16 cellular contexts compared by ENCODE assay signal in the genomic region with DNA sequence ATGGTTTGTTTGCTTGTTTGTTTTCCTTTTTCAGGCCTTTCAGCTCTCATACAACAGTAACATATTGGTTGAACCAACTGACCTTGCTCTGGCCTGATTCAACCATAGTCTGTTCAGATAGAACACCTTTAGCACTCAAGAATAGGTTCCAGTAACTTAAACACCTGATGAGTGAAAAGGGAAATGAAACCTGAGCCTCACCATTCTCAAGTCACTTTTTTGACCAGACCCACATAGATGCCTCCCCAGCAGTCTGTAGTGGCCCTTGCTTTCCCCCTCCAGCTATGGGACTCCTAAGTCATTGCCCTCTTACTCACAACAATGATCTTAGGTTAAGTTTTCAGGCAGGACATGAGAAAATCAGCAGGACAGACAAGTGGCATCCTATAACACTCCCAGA.
A peak's percentile ranks its signal among the peaks of the same experiment; 100 is the strongest.
DNase-seq lines count a peak whose midpoint lies in the region; ATAC-seq, FAIRE-seq and TF ChIP-seq lines count a peak whose summit lies in the region.
"Had no signal": no experiment of that assay in that cellular context is flagged by ENCODE, and none has a peak within 500 bp of the region (broad histone marks: within the 10 kb centered on the region; RNA-seq: fewer than 3 reads in every experiment).

No MANE protein-coding gene starts in this region.

- H3K9me3 ChIP-seq in left lung, result no peaks in the 10 kb centered on the region
- H3K9me3 ChIP-seq in HepG2 (ENCODE audit: low read length), result no peaks in the 10 kb centered on the region
- H3K9me3 ChIP-seq: heart left ventricle, left ventricle myocardium inferior, SJCRH30, tibial artery had no signal

- CTCF ChIA-PET in HepG2 (lab: Yijun Ruan, JAX; ENCODE audit: low intra/inter-chr PET ratio, low total read pairs), result interaction anchor here (1.5 kb wide), 1 partner anchor 146 kb away, joined by 3 read pairs; no protein-coding TSS in a partner anchor

- no peaks in the 10 kb centered on the region for H3K4me1 Mint-ChIP-seq in activated T-helper 17 cell treated with anti-CD3 and anti-CD28 coated beads, Interleukin-2, amount 50 U/mL, for 72 hours
- H3K4me1 Mint-ChIP-seq: CD14-positive monocyte had no signal

- TF ChIP-seq EP300 in HepG2 (IDR thresholded peaks at IDR 0.05; ENCODE audit: low read depth in 2 of 2, low read length in 2 of 2) (no peak), HepG2 (CRISPR knock-in tag; IDR thresholded peaks at IDR 0.05; ENCODE audit: borderline replicate concordance) (no peak)

- ATAC-seq in GM18907 (IDR thresholded peaks at IDR 0.05; ENCODE audit: unreplicated experiment), result peak; percentile 82
- ATAC-seq in GM21723 (IDR thresholded peaks at IDR 0.05; ENCODE audit: unreplicated experiment), result peak; percentile 81
- ATAC-seq in HG03175 (IDR thresholded peaks at IDR 0.05; ENCODE audit: unreplicated experiment), result peak; percentile 71
- ATAC-seq in left lung, result peak; percentile 13
- ATAC-seq in HepG2, result no peak
- no peak for ATAC-seq in activated T-helper 17 cell treated with anti-CD3 and anti-CD28 coated beads, Interleukin-2, amount 50 U/mL, for 72 hours (replicated peaks)

- peaks cover 10% of the 10 kb centered on the region for H3K27me3 Mint-ChIP-seq in activated T-helper 17 cell treated with anti-CD3 and anti-CD28 coated beads, Interleukin-2, amount 50 U/mL, for 72 hours

- no peaks in the 10 kb centered on the region for H3K9me3 Mint-ChIP-seq in activated T-helper 17 cell treated with anti-CD3 and anti-CD28 coated beads, Interleukin-2, amount 50 U/mL, for 72 hours
- H3K9me3 Mint-ChIP-seq: nephron progenitor cell had no signal

- DNase-seq in left lung, result no peak
- DNase-seq in nucleus accumbens (lab: John Stamatoyannopoulos, UW), result no peak
- no peak for DNase-seq in germinal center (ENCODE audit: low spot score)
- DNase-seq in HepG2 (ENCODE audit: low spot score), result no peak
- DNase-seq: activated naive CD4-positive, alpha-beta T cell treated with anti-CD3 and anti-CD28 coated beads for 36 hours; heart left ventricle; KG1; left ventricle myocardium inferior; nephron progenitor cell; tibial artery had no signal

- in situ Hi-C loops in HepG2 (cut with HindIII; ENCODE audit: extremely low pct_ligation_motif_present, low pct_unique_long_range_greater_than_20kb), result no loop called here

- H3K4me2 ChIP-seq in HepG2 (ENCODE audit: low read depth, low read length), result no peak overlapping the region

- no peak for TF ChIP-seq POLR2A in HepG2 (IDR thresholded peaks at IDR 0.05; ENCODE audit: insufficient read depth in 1 of 2, low read depth in 2 of 2, low read length in 2 of 2)

- no peak overlapping the region for H2AFZ ChIP-seq in HepG2 (ENCODE audit: low read length)

- H3K27ac Mint-ChIP-seq in activated T-helper 17 cell treated with anti-CD3 and anti-CD28 coated beads, Interleukin-2, amount 50 U/mL, for 72 hours, result no peak overlapping the region
- H3K27ac Mint-ChIP-seq: activated naive CD4-positive, alpha-beta T cell treated with anti-CD3 and anti-CD28 coated beads for 36 hours; nephron progenitor cell had no signal

- intact Hi-C loops in left lung (cut with DNase I) (no loop called here), HepG2 (cut with micrococcal nuclease; ENCODE audit: unreplicated experiment) (loop anchor here (5.0 to 10.0 kb wide), 3 partner anchors 151 to 366 kb away; partner anchors contain the start of gene MECOM)

- no peaks in the 10 kb centered on the region for H3K36me3 Mint-ChIP-seq in activated T-helper 17 cell treated with anti-CD3 and anti-CD28 coated beads, Interleukin-2, amount 50 U/mL, for 72 hours (ENCODE audit: low read depth)
- H3K36me3 Mint-ChIP-seq: CD14-positive monocyte had no signal

- H3K4me1 ChIP-seq in left lung, result peaks cover 0 to 4% of the 10 kb centered on the region in 2 donors
- no peaks in the 10 kb centered on the region for H3K4me1 ChIP-seq in HepG2 (ENCODE audit: insufficient read depth, low read length)
- H3K4me1 ChIP-seq: tibial artery had no signal

- H4K20me1 ChIP-seq in HepG2 (ENCODE audit: insufficient read depth, low read length), result no peaks in the 10 kb centered on the region

- no peak overlapping the region for H3K4me3 Mint-ChIP-seq in activated T-helper 17 cell treated with anti-CD3 and anti-CD28 coated beads, Interleukin-2, amount 50 U/mL, for 72 hours
- H3K4me3 Mint-ChIP-seq: activated naive CD4-positive, alpha-beta T cell treated with anti-CD3 and anti-CD28 coated beads for 36 hours; CD14-positive monocyte; nephron progenitor cell had no signal

- no peak for FAIRE-seq in HepG2 (lab: Jason Lieb, UNC)

- no peak for TF ChIP-seq CTCF in left lung (IDR thresholded peaks at IDR 0.05)
- TF ChIP-seq CTCF in HepG2 (CRISPR knock-in tag; IDR thresholded peaks at IDR 0.05), result no peak

- H3K27ac ChIP-seq in left lung (no peak overlapping the region), HepG2 (ENCODE audit: extremely low read length, insufficient read depth, low read length) (no peak overlapping the region)
- H3K27ac ChIP-seq: heart left ventricle, left ventricle myocardium inferior, SJCRH30, tibial artery had no signal

- POLR2A ChIA-PET in HepG2 (lab: Yijun Ruan, JAX), result no interaction called here

- H3K79me2 ChIP-seq in HepG2 (ENCODE audit: insufficient read depth, low read length), result no peaks in the 10 kb centered on the region

- no TSS peak for BruUV-seq in HepG2 (replicated peaks; lab: Mats Ljungman, UMichigan)

- no peak overlapping the region for H3K9ac ChIP-seq in HepG2 (ENCODE audit: insufficient read depth, low read depth, low read length)

- H3K36me3 ChIP-seq in left lung (no peaks in the 10 kb centered on the region), HepG2 (replicated peaks in 1 of 2; ENCODE audit: control insufficient read depth in 1 of 2, insufficient read depth in 2 of 2, low read length in 2 of 2) (no peaks in the 10 kb centered on the region)
- H3K36me3 ChIP-seq: heart left ventricle, left ventricle myocardium inferior, SJCRH30, tibial artery had no signal

- H3K27me3 ChIP-seq in left lung (no peaks in the 10 kb centered on the region), HepG2 (ENCODE audit: control insufficient read depth in 1 of 2, insufficient read depth in 2 of 2, low read length in 2 of 2) (no peaks in the 10 kb centered on the region)
- H3K27me3 ChIP-seq: heart left ventricle, SJCRH30, tibial artery had no signal

- no peak for TF ChIP-seq RAD21 in HepG2 (CRISPR knock-in tag; IDR thresholded peaks at IDR 0.05)

- H3K4me3 ChIP-seq in left lung, result no peak overlapping the region
- no peak overlapping the region for H3K4me3 ChIP-seq in HepG2 (replicated peaks in 1 of 3; ENCODE audit: insufficient read depth in 1 of 3, low read depth in 2 of 3, low read length in 3 of 3)
- H3K4me3 ChIP-seq: heart left ventricle, left ventricle myocardium inferior, SJCRH30, tibial artery had no signal

TF ChIP-seq in HepG2, 621 proteins besides CTCF, POLR2A, EP300 and RAD21 (continues in another document):
- no peak for TF ChIP-seq HNRNPK (IDR thresholded peaks at IDR 0.05; ENCODE audit: low read depth, low read length, poor library complexity, severe bottlenecking)
- TF ChIP-seq CREB3 (CRISPR knock-in tag; IDR thresholded peaks at IDR 0.05), result no peak
- TF ChIP-seq HMG20A (CRISPR knock-in tag; IDR thresholded peaks at IDR 0.05; ENCODE audit: borderline replicate concordance), result no peak
- TF ChIP-seq MBNL3 (CRISPR knock-in tag; conservative IDR thresholded peaks at IDR 0.05), result no peak
- no peak for TF ChIP-seq ZNF143 (CRISPR knock-in tag; IDR thresholded peaks at IDR 0.05)
- no peak for TF ChIP-seq MEIS1 (CRISPR knock-in tag; IDR thresholded peaks at IDR 0.05; ENCODE audit: borderline replicate concordance)
- no peak for TF ChIP-seq ZFX (CRISPR knock-in tag; IDR thresholded peaks at IDR 0.05; ENCODE audit: low read depth)
- no peak for TF ChIP-seq AHR (CRISPR knock-in tag; IDR thresholded peaks at IDR 0.05)
- TF ChIP-seq ZNF720 (CRISPR knock-in tag; IDR thresholded peaks at IDR 0.05), result no peak

Comparison
In these comparisons a context has a peak if more than half of its experiments do, and no peak if none do; other contexts are left out.
1. ATAC-seq: peak in GM18907 (single experiment), GM21723 (single experiment), HG03175 (single experiment) and left lung (single experiment); none in HepG2 (single experiment) and activated T-helper 17 cell treated with anti-CD3 and anti-CD28 coated beads, Interleukin-2, amount 50 U/mL, for 72 hours (single experiment).